ENCODE assay signal across 16 cellular contexts in the genomic region with DNA sequence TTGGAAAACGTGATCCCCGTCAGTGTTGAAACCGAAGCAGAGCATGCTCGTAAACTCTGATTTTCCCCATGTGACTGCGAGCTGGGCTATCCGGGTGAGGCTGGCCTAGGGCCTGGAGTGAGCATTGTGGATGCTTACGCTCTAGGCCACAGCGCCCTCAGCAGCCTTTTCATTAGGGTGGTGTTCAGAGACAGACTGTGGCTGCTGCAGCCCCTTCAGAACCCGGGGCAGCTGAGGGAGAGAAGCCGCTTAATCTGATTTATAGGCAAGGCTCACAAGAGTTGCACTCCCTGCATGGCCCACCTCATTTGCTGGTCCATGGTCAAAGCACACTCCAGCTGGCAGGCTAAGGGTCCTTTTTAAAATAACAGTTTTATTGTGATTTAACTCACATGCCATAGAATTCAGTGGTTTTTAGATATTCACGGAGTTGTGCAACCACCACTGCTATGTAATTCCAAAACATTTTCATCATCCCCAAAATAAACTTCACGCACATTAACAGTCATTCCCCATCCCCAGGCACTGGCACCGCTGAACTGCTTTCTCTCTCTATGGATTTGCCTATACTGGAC.
DNase-seq lines count a peak whose midpoint lies in the region; ATAC-seq and TF ChIP-seq lines count a peak whose summit lies in the region.
"Had no signal": no experiment of that assay in that cellular context is flagged by ENCODE, and none has a peak within 500 bp of the region (broad histone marks: within the 10 kb centered on the region; RNA-seq: fewer than 3 reads in every experiment).

No MANE protein-coding gene starts in this region.

- peak overlapping the region; percentile 1 for H2AK9ac ChIP-seq in IMR-90 (replicated peaks; ENCODE audit: low read depth, low read length, poor library complexity)

- H3K9me3 ChIP-seq in IMR-90 (ENCODE audit: control insufficient read depth, insufficient read depth, low read length) (0 out of 2 replicates have a peak, but pooled peaks cover 4% of the 10 kb centered on the region), tibial nerve (no peaks in the 10 kb centered on the region)
- H3K9me3 ChIP-seq: gastroesophageal sphincter, lower lobe of right lung had no signal

- WGBS in IMR-90 (ENCODE audit: extremely low coverage in 2 of 2, insufficient read length in 1 of 2), 2 experiments, result 36% methylated on average over 9 of the region's 13 CpGs; no CpG with 5 or more reads in 1 of the 2 experiments
- no CpG with 5 or more reads among the region's 13 CpGs for WGBS in mesendoderm (ENCODE audit: extremely low coverage, insufficient coverage, low lambda C conversion rate)
- WGBS in tibial nerve, 2 donors, result 79 to 84% methylated on average over 13 of the region's 13 CpGs

- H4K8ac ChIP-seq in IMR-90 (ENCODE audit: low read depth in 2 of 2, low read length in 2 of 2), result peak overlapping the region; percentile 17 to 78; a peak in 3 of 4 replicates
- no peak overlapping the region for H4K8ac ChIP-seq in mesendoderm (ENCODE audit: low read depth, low read length)

- DNase-seq in AG10803 (ENCODE audit: low read depth) (peak; percentile 92), IMR-90 (peak; percentile 92), choroid plexus epithelial cell (ENCODE audit: low read depth) (peak; percentile 78), mesendoderm (peak; percentile 65), C1 segment of cervical spinal cord (lab: John Stamatoyannopoulos, UW) (no peak), tibial nerve (ENCODE audit: low spot score in 2 of 2) (no peak), NCI-H510A (lab: John Stamatoyannopoulos, UW) (no peak)
- DNase-seq in stimulated activated CD4-positive, alpha-beta T cell treated with anti-CD3 and anti-CD28 coated beads, Interleukin-4, amount 100 ng/mL, for 1 hour, result no peak
- DNase-seq: activated effector memory CD4-positive, alpha-beta T cell treated with anti-CD3 and anti-CD28 coated beads, Interleukin-2, amount 50 U/mL, for 16 hours; lower lobe of right lung; NCI-H2029 treated with DMSO at 0.1 percent for 48 hours; occipital lobe; stimulated activated naive B cell treated with anti-CD40 and anti-IgM and Interleukin-4, amounts not matched to agents 10 μg/mL and 1 μg/mL and 100 μg/mL, for 72 hours had no signal

- TF ChIP-seq CTCF in AG10803 (conservative IDR thresholded peaks at IDR 0.05; ENCODE audit: low read length) (peak; percentile 53), IMR-90 (conservative IDR thresholded peaks at IDR 0.05; ENCODE audit: low read depth, low read length) (peak; percentile 34), choroid plexus epithelial cell (conservative IDR thresholded peaks at IDR 0.05; ENCODE audit: low read depth, low read length) (peak; percentile 25), tibial nerve (IDR thresholded peaks at IDR 0.05) (no peak)

- H3K27ac ChIP-seq in IMR-90 (ENCODE audit: insufficient read depth, low read length), result peak overlapping the region; percentile 78
- no peak overlapping the region for H3K27ac ChIP-seq in mesendoderm (ENCODE audit: low read depth, low read length)
- no peak overlapping the region for H3K27ac ChIP-seq in tibial nerve
- H3K27ac ChIP-seq: C4-2B, coronary artery, gastroesophageal sphincter, lower lobe of right lung had no signal

- dilution Hi-C loops in IMR-90 (cut with HindIII; ENCODE audit: low sequenced_read_pairs, unreplicated experiment), result no loop called here

- 0 out of 2 replicates have a peak overlapping the region, but pooled peaks have one; percentile 25 for H3K56ac ChIP-seq in IMR-90 (ENCODE audit: extremely low read depth, insufficient read depth, low read length)
- H3K56ac ChIP-seq in mesendoderm (ENCODE audit: low read length), result peak overlapping the region; percentile 35

- H2BK120ac ChIP-seq in IMR-90 (ENCODE audit: low read depth, low read length) (peak overlapping the region; percentile 89), mesendoderm (ENCODE audit: low read depth, low read length) (no peak overlapping the region)

- no peaks in the 10 kb centered on the region for H3K79me2 ChIP-seq in mesendoderm (ENCODE audit: control insufficient read depth, insufficient read depth, low read length)

- TF ChIP-seq EP300 in tibial nerve (IDR thresholded peaks at IDR 0.05), result no peak

- TF ChIP-seq POLR2A in IMR-90 (IDR thresholded peaks at IDR 0.05; ENCODE audit: low read depth, low read length) (no peak), tibial nerve (IDR thresholded peaks at IDR 0.05) (no peak)

- intact Hi-C loops in IMR-90 (cut with micrococcal nuclease), result loop anchor here (1.0 to 10.0 kb wide), 5 partner anchors 30 to 895 kb away; partner anchors contain the start of gene EFCAB10

- peak overlapping the region; percentile 11 for H2AFZ ChIP-seq in IMR-90 (replicated peaks; ENCODE audit: low read length, poor library complexity)

- H3K18ac ChIP-seq in IMR-90 (ENCODE audit: low read depth, low read length), result peak overlapping the region; percentile 81
- no peak overlapping the region for H3K18ac ChIP-seq in mesendoderm (ENCODE audit: low read length)

- peak; percentile 40 for TF ChIP-seq RAD21 in IMR-90 (IDR thresholded peaks at IDR 0.05; ENCODE audit: low read length)

- peak overlapping the region; percentile 90 for H2BK20ac ChIP-seq in IMR-90 (ENCODE audit: low read depth, low read length)

- peak overlapping the region; percentile 68; the same call in 1 of the 2 replicates for H3K14ac ChIP-seq in IMR-90 (replicated peaks; ENCODE audit: low read depth, low read length)

- H3K79me1 ChIP-seq in IMR-90 (ENCODE audit: low read depth in 1 of 2, low read length in 2 of 2), result no peaks in the 10 kb centered on the region
- H3K79me1 ChIP-seq in mesendoderm (ENCODE audit: low read length), result no peaks in the 10 kb centered on the region

- no peak overlapping the region for H3K4me3 ChIP-seq in AG10803 (ENCODE audit: low read length)
- no peak overlapping the region for H3K4me3 ChIP-seq in IMR-90 (ENCODE audit: insufficient read depth, low read depth, low read length)
- H3K4me3 ChIP-seq in choroid plexus epithelial cell (ENCODE audit: low read depth, low read length), result no peak overlapping the region
- H3K4me3 ChIP-seq in mesendoderm (ENCODE audit: low read length), result no peak overlapping the region
- no peak overlapping the region for H3K4me3 ChIP-seq in tibial nerve
- H3K4me3 ChIP-seq: coronary artery, gastroesophageal sphincter, lower lobe of right lung had no signal

- H3K9me1 ChIP-seq in IMR-90 (ENCODE audit: insufficient read depth, low read length), result peaks cover 21% of the 10 kb centered on the region

- peak overlapping the region; percentile 40 for H2BK15ac ChIP-seq in IMR-90 (ENCODE audit: low read depth, low read length)
- H2BK15ac ChIP-seq in mesendoderm (replicated peaks; ENCODE audit: low read depth), result no peak overlapping the region

- H2AK5ac ChIP-seq in IMR-90 (ENCODE audit: low read depth, low read length) (peak overlapping the region; percentile 71), mesendoderm (ENCODE audit: low read length) (no peak overlapping the region)

- H2BK5ac ChIP-seq in IMR-90 (ENCODE audit: low read depth, low read length, poor library complexity, severe bottlenecking) (peak overlapping the region; percentile 47), mesendoderm (ENCODE audit: low read length) (no peak overlapping the region)

- H3K36me3 ChIP-seq in IMR-90 (ENCODE audit: control insufficient read depth, insufficient read depth, low read length), result no peaks in the 10 kb centered on the region
- no peaks in the 10 kb centered on the region for H3K36me3 ChIP-seq in mesendoderm (ENCODE audit: control insufficient read depth, insufficient read depth, low read length)
- H3K36me3 ChIP-seq in tibial nerve, result no peaks in the 10 kb centered on the region
- H3K36me3 ChIP-seq: gastroesophageal sphincter, lower lobe of right lung had no signal

- no peak overlapping the region for H3K4me2 ChIP-seq in IMR-90 (ENCODE audit: low read depth, low read length)
- no peak overlapping the region for H3K4me2 ChIP-seq in mesendoderm (ENCODE audit: low read length)

- peak overlapping the region; percentile 74 for H4K91ac ChIP-seq in IMR-90 (ENCODE audit: insufficient read depth, low read depth, low read length)

- H3K23ac ChIP-seq in IMR-90 (ENCODE audit: low read depth, low read length) (peak overlapping the region; percentile 55; the same call in 1 of the 2 replicates), mesendoderm (ENCODE audit: low read length) (no peak overlapping the region)

- H3K9ac ChIP-seq in IMR-90 (ENCODE audit: low read depth, low read length) (no peak overlapping the region), mesendoderm (ENCODE audit: low read length) (no peak overlapping the region)

- peaks cover 4% of the 10 kb centered on the region for H3K27me3 ChIP-seq in IMR-90 (ENCODE audit: control insufficient read depth, insufficient read depth, low read length)
- H3K27me3 ChIP-seq in mesendoderm (ENCODE audit: insufficient read depth, low read length, poor library complexity), result no peaks in the 10 kb centered on the region
- no peaks in the 10 kb centered on the region for H3K27me3 ChIP-seq in tibial nerve
- H3K27me3 ChIP-seq: gastroesophageal sphincter had no signal

- ATAC-seq in IMR-90 (ENCODE audit: low read depth), result peak; percentile 79
- ATAC-seq: gastroesophageal sphincter; stimulated activated naive B cell treated with anti-CD40 and anti-IgM and Interleukin-4, amounts not matched to agents 10 μg/mL and 1 μg/mL and 100 μg/mL, for 72 hours had no signal

- H3K4ac ChIP-seq in IMR-90 (ENCODE audit: low read depth, low read length) (peak overlapping the region; percentile 91), mesendoderm (ENCODE audit: low read depth, low read length) (no peak overlapping the region)

- BruUV-seq in IMR-90 (replicated peaks; lab: Mats Ljungman, UMichigan), result no TSS peak

- in situ Hi-C loops in IMR-90 (cut with MboI; ENCODE audit: low sequenced_read_pairs), result loop anchor here (5.0 kb wide), 2 partner anchors 272 to 392 kb away; no protein-coding TSS in a partner anchor

- peak overlapping the region; percentile 40 for H4K5ac ChIP-seq in IMR-90 (ENCODE audit: low read depth, low read length)
- no peak overlapping the region for H4K5ac ChIP-seq in mesendoderm (ENCODE audit: low read length)

- H3K4me1 ChIP-seq in IMR-90 (ENCODE audit: control insufficient read depth, insufficient read depth, low read length) (peaks cover 32% of the 10 kb centered on the region), mesendoderm (ENCODE audit: control insufficient read depth, low read depth, low read length) (no peaks in the 10 kb centered on the region), tibial nerve (peaks cover 0 to 20% (median 4%) of the 10 kb centered on the region in 4 donors)

- POLR2A ChIA-PET in IMR-90 (lab: Charles Lee; ENCODE audit: unreplicated experiment), result no interaction called here

- CTCF ChIA-PET in IMR-90 (lab: Yijun Ruan, JAX), result interaction anchor here (1.0 to 3.0 kb wide), 3 partner anchors 26 to 280 kb away, joined by 3 to 9 read pairs (median 4); no protein-coding TSS in a partner anchor

- no peaks in the 10 kb centered on the region for H4K20me1 ChIP-seq in IMR-90 (ENCODE audit: insufficient read depth, low read length)

TF ChIP-seq in IMR-90, 13 proteins besides CTCF, POLR2A, EP300 and RAD21 (continues in another document):
- TF ChIP-seq MXI1 (IDR thresholded peaks at IDR 0.05; ENCODE audit: borderline replicate concordance, low read depth, low read length), result no peak
- peak; percentile 14; the same call in 1 of the 2 replicates for TF ChIP-seq SMC3 (IDR thresholded peaks at IDR 0.05; ENCODE audit: low read depth, low read length)
- TF ChIP-seq MAFK (IDR thresholded peaks at IDR 0.05; ENCODE audit: low read depth, low read length), result no peak
- TF ChIP-seq FOS (IDR thresholded peaks at IDR 0.05; ENCODE audit: low read depth, low read length), result 0 out of 2 replicates have a peak, but pooled peaks have one; percentile 31

Comparison
In these comparisons a context has a peak if more than half of its experiments do, and no peak if none do; other contexts are left out.
1. DNase-seq: peak in AG10803 (single experiment), IMR-90 (single experiment), choroid plexus epithelial cell (single experiment) and mesendoderm (single experiment); none in C1 segment of cervical spinal cord (0 of 14), stimulated activated CD4-positive, alpha-beta T cell treated with anti-CD3 and anti-CD28 coated beads, Interleukin-4, amount 100 ng/mL, for 1 hour (single experiment), tibial nerve (0 of 2) and NCI-H510A (single experiment).
2. CTCF ChIP-seq: peak in AG10803 (single experiment), IMR-90 (single experiment) and choroid plexus epithelial cell (single experiment); none in tibial nerve (0 of 5).